In the genomic region with DNA sequence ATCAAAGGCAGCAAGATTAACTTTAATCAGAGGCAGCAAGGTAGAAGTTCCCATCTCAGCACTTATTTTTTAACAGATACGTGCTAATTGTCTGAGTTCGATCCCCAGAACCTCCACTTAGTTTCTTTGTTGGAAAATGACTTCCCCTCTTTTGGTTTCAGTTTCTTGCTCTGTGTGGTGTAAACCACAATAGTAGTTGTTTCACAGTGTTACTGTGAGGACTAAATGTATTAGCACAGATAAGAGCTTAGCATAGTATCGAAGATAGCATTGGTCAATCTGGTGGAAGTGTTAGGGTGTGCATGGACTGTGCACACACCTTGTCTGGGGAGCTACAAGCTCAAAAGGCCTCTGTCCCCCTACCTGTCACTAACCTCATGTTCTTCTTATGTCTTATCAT, we compare ENCODE assay signal across 14 cellular contexts.
"Had no signal": no experiment of that assay in that cellular context is flagged by ENCODE, and none has a peak within 500 bp of the region (broad histone marks: within the 10 kb centered on the region; RNA-seq: fewer than 3 reads in every experiment).

No MANE protein-coding gene starts in this region.

- H3K4me2 ChIP-seq: neural progenitor cell had no signal

- H3K27ac ChIP-seq: esophagus muscularis mucosa, lower lobe of right lung, neural progenitor cell, pancreas, tibial artery, vagina, VCaP had no signal

- ATAC-seq: activated T-cell treated with anti-CD3 and anti-CD28 coated beads, Interleukin-2, amount 50 U/mL, for 72 hours; left cardiac atrium; lower lobe of right lung; pancreas had no signal

- H3K4me3 ChIP-seq: esophagus muscularis mucosa, lower lobe of right lung, neural progenitor cell, pancreas, tibial artery, vagina had no signal

- H2AFZ ChIP-seq: neural progenitor cell had no signal

- H3K4me1 ChIP-seq: esophagus muscularis mucosa, lower lobe of right lung, neural progenitor cell, pancreas, tibial artery, vagina had no signal

- H3K27me3 ChIP-seq: esophagus muscularis mucosa, neural progenitor cell, pancreas, tibial artery, vagina had no signal

- H3K9ac ChIP-seq: neural progenitor cell had no signal

- DNase-seq: activated CD4-positive, alpha-beta memory T cell treated with anti-CD3 and anti-CD28 coated beads for 36 hours; activated gamma-delta T cell treated with Interleukin-2 at 50 U/mL for 16 hours; activated T-cell treated with anti-CD3 and anti-CD28 coated beads, Interleukin-2, amount 50 U/mL, for 72 hours; left cardiac atrium; lower lobe of right lung; midbrain; pancreas; stimulated activated CD4-positive, alpha-beta T cell treated with anti-CD3 and anti-CD28 coated beads, Interleukin-15, amount 100 ng/mL, for 24 hours; stimulated activated CD4-positive, alpha-beta T cell treated with anti-CD3 and anti-CD28 coated beads, Interleukin-4, amount 100 ng/mL, for 4 hours; tibial artery had no signal

- H3K36me3 ChIP-seq: esophagus muscularis mucosa, lower lobe of right lung, neural progenitor cell, pancreas, tibial artery, vagina had no signal

- H3K9me3 ChIP-seq: esophagus muscularis mucosa, lower lobe of right lung, pancreas, tibial artery, vagina had no signal
